In genomic region chr20:16106191-16106849, GRCh38 we compare ENCODE assay signal across 20 cellular contexts.
"Had no signal": no experiment of that assay in that cellular context is flagged by ENCODE, and none has a peak within 500 bp of the region (broad histone marks: within the 10 kb centered on the region; RNA-seq: fewer than 3 reads in every experiment).

No MANE protein-coding gene starts in this region.

- H3K9me3 ChIP-seq: ovary, prostate gland, thyroid gland, upper lobe of right lung had no signal

- H3K27me3 ChIP-seq: brain microvascular endothelial cell, ovary, thyroid gland, upper lobe of right lung had no signal

- DNase-seq: activated CD4-positive, alpha-beta T cell treated with anti-CD3 and anti-CD28 coated beads, Interleukin-2, amount 10 ng/mL, durations not matched to agents 24 days and 14 days; activated CD8-positive, alpha-beta memory T cell treated with anti-CD3 and anti-CD28 coated beads, Interleukin-2, amount 10 ng/mL, durations not matched to agents 7 days and 5 days; activated CD8-positive, alpha-beta T cell treated with anti-CD3 and anti-CD28 coated beads for 36 hours; activated effector memory CD4-positive, alpha-beta T cell treated with anti-CD3 and anti-CD28 coated beads, Interleukin-2, amount 50 U/mL, for 16 hours; activated naive CD4-positive, alpha-beta T cell treated with anti-CD3 and anti-CD28 coated beads, Interleukin-2, amount 10 ng/mL, durations not matched to agents 7 days and 5 days; activated naive CD8-positive, alpha-beta T cell treated with anti-CD3 and anti-CD28 coated beads, Interleukin-2, amount 50 U/mL, for 24 hours; activated T-cell treated with anti-CD3 and anti-CD28 coated beads for 4 hours; brain microvascular endothelial cell; left ventricle myocardium inferior; midbrain; natural killer cell; ovary; stimulated activated CD4-positive, alpha-beta T cell treated with anti-CD3 and anti-CD28 coated beads, Interleukin-12 subunit alpha, Interleukin-12 subunit beta, amount 100 ng/mL, for 4 hours; stimulated activated CD4-positive, alpha-beta T cell treated with anti-CD3 and anti-CD28 coated beads, Interleukin-4, amount 100 ng/mL, for 4 hours; stimulated activated naive CD8-positive, alpha-beta T cell treated with anti-CD3 and anti-CD28 coated beads, Interleukin-15, Interleukin-2, amounts not matched to agents 100 U/mL and 50 U/mL, for 24 hours; thyroid gland; upper lobe of right lung had no signal

- H3K4me1 ChIP-seq: prostate gland, upper lobe of right lung had no signal

- H3K4me3 ChIP-seq: dorsolateral prefrontal cortex, left ventricle myocardium inferior, ovary, prostate gland, thyroid gland, upper lobe of right lung had no signal

- H3K36me3 ChIP-seq: brain microvascular endothelial cell, left ventricle myocardium inferior, ovary, prostate gland, thyroid gland, upper lobe of right lung had no signal

- H3K27ac ChIP-seq: brain microvascular endothelial cell, left ventricle myocardium inferior, ovary, prostate gland, thyroid gland, upper lobe of right lung had no signal

- FAIRE-seq: colon had no signal
